In genomic region chr9:106758911-106759310, GRCh38 we compare ENCODE assay signal across 12 cellular contexts.
A peak's percentile ranks its signal among the peaks of the same experiment; 100 is the strongest.
DNase-seq lines count a peak whose midpoint lies in the region; ATAC-seq and TF ChIP-seq lines count a peak whose summit lies in the region.
"Had no signal": no experiment of that assay in that cellular context is flagged by ENCODE, and none has a peak within 500 bp of the region (broad histone marks: within the 10 kb centered on the region; RNA-seq: fewer than 3 reads in every experiment).

No MANE protein-coding gene starts in this region.

- H3K9me3 ChIP-seq in left lung, result no peaks in the 10 kb centered on the region
- H3K9me3 ChIP-seq in testis, result no peaks in the 10 kb centered on the region
- H3K9me3 ChIP-seq in esophagus muscularis mucosa, result no peaks in the 10 kb centered on the region

- no peak for DNase-seq in left lung
- no peak for DNase-seq in testis
- no peak for DNase-seq in esophagus muscularis mucosa (ENCODE audit: extremely low spot score)
- DNase-seq in hepatic stellate cell (ENCODE audit: low spot score), result no peak
- DNase-seq: activated gamma-delta T cell; effector CD8-positive, alpha-beta T cell; GM23248; stimulated activated CD4-positive, alpha-beta T cell treated with anti-CD3 and anti-CD28 coated beads, Interleukin-1b, Interleukin-23, amount 100 ng/mL, for 48 hours had no signal

- H3K27me3 ChIP-seq in left lung (no peaks in the 10 kb centered on the region), testis (no peaks in the 10 kb centered on the region), esophagus muscularis mucosa (no peaks in the 10 kb centered on the region)

- intact Hi-C loops in left lung (cut with DNase I), result no loop called here
- intact Hi-C loops in testis (cut with DNase I; ENCODE audit: low total_unique reads), result no loop called here
- intact Hi-C loops in esophagus muscularis mucosa (cut with DNase I), result no loop called here

- H3K4me1 ChIP-seq in left lung (no peaks in the 10 kb centered on the region), testis (no peaks in the 10 kb centered on the region), esophagus muscularis mucosa (peaks cover 5 to 19% (median 15%) of the 10 kb centered on the region in 4 donors)

- H3K4me3 ChIP-seq in left lung (no peak overlapping the region), testis (no peak overlapping the region), esophagus muscularis mucosa (no peak overlapping the region)
- H3K4me3 ChIP-seq: GM23248 had no signal

- ATAC-seq in GM19035 (IDR thresholded peaks at IDR 0.05; ENCODE audit: unreplicated experiment) (peak; percentile 95), HG02588 (IDR thresholded peaks at IDR 0.05; ENCODE audit: unreplicated experiment) (peak; percentile 89), HG03460 (IDR thresholded peaks at IDR 0.05; ENCODE audit: unreplicated experiment) (peak; percentile 83), left lung (peak; percentile 51), HG02571 (IDR thresholded peaks at IDR 0.05; ENCODE audit: unreplicated experiment) (no peak)

- 73 to 88% methylated on average over 1 of the region's 1 CpG for WGBS in testis, 2 donors
- 47% methylated on average over 1 of the region's 1 CpG for WGBS in esophagus muscularis mucosa

- TF ChIP-seq EP300 in esophagus muscularis mucosa (IDR thresholded peaks at IDR 0.05), result no peak

- H3K36me3 ChIP-seq in left lung (no peaks in the 10 kb centered on the region), testis (ENCODE audit: low read depth, missing control alignments) (no peaks in the 10 kb centered on the region), esophagus muscularis mucosa (no peaks in the 10 kb centered on the region)

- no peak for TF ChIP-seq CTCF in left lung (IDR thresholded peaks at IDR 0.05)
- no peak for TF ChIP-seq CTCF in testis (IDR thresholded peaks at IDR 0.05)
- TF ChIP-seq CTCF in esophagus muscularis mucosa (IDR thresholded peaks at IDR 0.05), result no peak

- TF ChIP-seq POLR2A in testis (IDR thresholded peaks at IDR 0.05), result no peak
- no peak for TF ChIP-seq POLR2A in esophagus muscularis mucosa (IDR thresholded peaks at IDR 0.05; ENCODE audit: low read depth)

- H3K27ac ChIP-seq in left lung (no peak overlapping the region), testis (no peak overlapping the region), esophagus muscularis mucosa (replicated peaks in 1 of 4) (no peak overlapping the region)
- H3K27ac ChIP-seq: GM23248 had no signal
